In genomic region chr1:234960722-234961467, GRCh38 we compare ENCODE assay signal across 8 cellular contexts.
A peak's percentile ranks its signal among the peaks of the same experiment; 100 is the strongest.
DNase-seq lines count a peak whose midpoint lies in the region; TF ChIP-seq lines count a peak whose summit lies in the region.

No MANE protein-coding gene starts in this region.

- DNase-seq in GF-D8 (lab: John Stamatoyannopoulos, UW) (peak; percentile 94), OCI-M1 (lab: John Stamatoyannopoulos, UW) (peak; percentile 62), renal cortical epithelial cell (ENCODE audit: low read depth) (peak; percentile 72), GM13977 (ENCODE audit: low spot score) (no peak), anterior cingulate cortex (lab: John Stamatoyannopoulos, UW) (no peak), SHP77 (lab: John Stamatoyannopoulos, UW) (no peak), hippocampal formation (lab: John Stamatoyannopoulos, UW) (no peak)

- 50 to 71% methylated on average over 17 of the region's 17 CpGs for WGBS in esophagus, 2 donors

- TF ChIP-seq CTCF in GM13977 (IDR thresholded peaks at IDR 0.05; ENCODE audit: extremely low read depth, insufficient read depth, missing control alignments): no peak

- H3K27ac ChIP-seq in esophagus (ENCODE audit: low read depth in 2 of 2, low read length in 1 of 2): peak overlapping the region; percentile 6 to 60

- in situ Hi-C loops in GM13977 (cut with MboI; ENCODE audit: low pct_unique_long_range_greater_than_20kb, low sequenced_read_pairs, unreplicated experiment): no loop called here

- H3K4me1 ChIP-seq in esophagus (ENCODE audit: control insufficient read depth in 2 of 2, insufficient read depth in 2 of 2, low read length in 1 of 2): peaks cover 3 to 17% of the 10 kb centered on the region in 2 donors

- H3K27me3 ChIP-seq in esophagus (ENCODE audit: control insufficient read depth in 1 of 2, insufficient read depth in 2 of 2, low read length in 2 of 2): no peaks in the 10 kb centered on the region

- no peak overlapping the region for H3K4me3 ChIP-seq in esophagus (ENCODE audit: low read depth in 1 of 2, low read length in 2 of 2)

- no peaks in the 10 kb centered on the region for H3K36me3 ChIP-seq in esophagus (ENCODE audit: control insufficient read depth in 2 of 2, insufficient read depth in 2 of 2, low read length in 1 of 2)

- no peaks in the 10 kb centered on the region for H3K9me3 ChIP-seq in esophagus (ENCODE audit: control insufficient read depth in 2 of 2, insufficient read depth in 1 of 2, low read depth in 1 of 2, low read length in 1 of 2)

Comparison
In these comparisons a context has a peak if more than half of its experiments do, and no peak if none do; other contexts are left out.
1. DNase-seq: peak in GF-D8 (single experiment), OCI-M1 (single experiment) and renal cortical epithelial cell (single experiment); none in GM13977 (single experiment), anterior cingulate cortex (0 of 58), SHP77 (0 of 2) and hippocampal formation (0 of 2).